In genomic region chr10:129105266-129105665, GRCh38 we compare ENCODE assay signal across 18 cellular contexts.
DNase-seq lines count a peak whose midpoint lies in the region; TF ChIP-seq lines count a peak whose summit lies in the region.
"Had no signal": no experiment of that assay in that cellular context is flagged by ENCODE, and none has a peak within 500 bp of the region (broad histone marks: within the 10 kb centered on the region; RNA-seq: fewer than 3 reads in every experiment).

No MANE protein-coding gene starts in this region.

- H3K27me3 ChIP-seq in adipocyte (replicated peaks; ENCODE audit: control insufficient read depth, insufficient read depth, low read length) = peaks cover 6% of the 10 kb centered on the region
- H3K27me3 ChIP-seq in subcutaneous abdominal adipose tissue (ENCODE audit: control insufficient read depth in 5 of 5, insufficient read depth in 4 of 5, low read length in 5 of 5) = no peaks in the 10 kb centered on the region
- no peaks in the 10 kb centered on the region for H3K27me3 ChIP-seq in esophagus muscularis mucosa
- H3K27me3 ChIP-seq: foreskin keratinocyte had no signal

- H3K4me3 Mint-ChIP-seq in activated naive CD4-positive, alpha-beta T cell treated with anti-CD3 and anti-CD28 coated beads, Interleukin-2, amount 10 ng/mL, durations not matched to agents 7 days and 5 days = peak overlapping the region; percentile 7

- TF ChIP-seq POLR2A in esophagus muscularis mucosa (IDR thresholded peaks at IDR 0.05; ENCODE audit: low read depth) = no peak

- 68% methylated on average over 2 of the region's 2 CpGs for WGBS in esophagus muscularis mucosa

- H3K4me1 Mint-ChIP-seq in activated naive CD4-positive, alpha-beta T cell treated with anti-CD3 and anti-CD28 coated beads, Interleukin-2, amount 10 ng/mL, durations not matched to agents 7 days and 5 days = peaks cover 65% of the 10 kb centered on the region
- H3K4me1 Mint-ChIP-seq: naive B cell had no signal

- intact Hi-C loops in esophagus muscularis mucosa (cut with DNase I) = no loop called here

- DNase-seq in activated naive CD4-positive, alpha-beta T cell treated with anti-CD3 and anti-CD28 coated beads, Interleukin-2, amount 10 ng/mL, durations not matched to agents 7 days and 5 days = no peak
- no peak for DNase-seq in activated naive CD4-positive, alpha-beta T cell (lab: John Stamatoyannopoulos, UW)
- DNase-seq in adipocyte (ENCODE audit: low read depth) = no peak
- DNase-seq in fibroblast of villous mesenchyme (ENCODE audit: low read depth) = peak; percentile 56
- no peak for DNase-seq in stimulated activated CD4-positive, alpha-beta T cell treated with anti-CD3 and anti-CD28 coated beads, Interleukin-2, amount 100 ng/mL, for 48 hours
- DNase-seq in medulla oblongata (ENCODE audit: extremely low spot score) = no peak
- DNase-seq in esophagus muscularis mucosa (ENCODE audit: extremely low spot score) = no peak
- DNase-seq: activated effector memory CD4-positive, alpha-beta T cell treated with anti-CD3 and anti-CD28 coated beads, Interleukin-2, amount 50 U/mL, for 16 hours; foreskin keratinocyte; GOT3; naive B cell; NCI-H146; NCI-H2227 treated with DMSO at 0.1 percent for 48 hours; NK-92 treated with Interleukin-12 subunit alpha and Interleukin-12 subunit beta, amount 100 ng/mL, for 24 hours; stimulated activated naive CD8-positive, alpha-beta T cell treated with anti-CD3 and anti-CD28 coated beads, Interleukin-15, Interleukin-2, amounts not matched to agents 100 U/mL and 50 U/mL, for 24 hours; T-helper 1 cell had no signal

- peaks cover 9% of the 10 kb centered on the region for H3K36me3 Mint-ChIP-seq in activated naive CD4-positive, alpha-beta T cell treated with anti-CD3 and anti-CD28 coated beads, Interleukin-2, amount 10 ng/mL, durations not matched to agents 7 days and 5 days
- H3K36me3 Mint-ChIP-seq: naive B cell had no signal

- peaks cover 13% of the 10 kb centered on the region for H3K27me3 Mint-ChIP-seq in activated naive CD4-positive, alpha-beta T cell treated with anti-CD3 and anti-CD28 coated beads, Interleukin-2, amount 10 ng/mL, durations not matched to agents 7 days and 5 days

- H3K9ac ChIP-seq in adipocyte (ENCODE audit: low read length) (peak overlapping the region; percentile 36), subcutaneous abdominal adipose tissue (ENCODE audit: low read length in 5 of 5) (no peak overlapping the region)

- H3K9me3 ChIP-seq in adipocyte (ENCODE audit: control insufficient read depth, low read length) (no peaks in the 10 kb centered on the region), subcutaneous abdominal adipose tissue (ENCODE audit: control insufficient read depth in 5 of 5, low read length in 5 of 5) (no peaks in the 10 kb centered on the region), esophagus muscularis mucosa (no peaks in the 10 kb centered on the region)

- H3K36me3 ChIP-seq in adipocyte (ENCODE audit: control insufficient read depth, insufficient read depth, low read length, severe bottlenecking) (no peaks in the 10 kb centered on the region), subcutaneous abdominal adipose tissue (ENCODE audit: control insufficient read depth in 5 of 5, insufficient read depth in 5 of 5, low read length in 5 of 5) (no peaks in the 10 kb centered on the region), esophagus muscularis mucosa (no peaks in the 10 kb centered on the region)

- H3K27ac ChIP-seq in subcutaneous abdominal adipose tissue (ENCODE audit: low read depth, low read length) = peak overlapping the region; percentile 59
- no peak overlapping the region for H3K27ac ChIP-seq in esophagus muscularis mucosa (replicated peaks in 1 of 4)
- H3K27ac ChIP-seq: foreskin keratinocyte had no signal

- TF ChIP-seq EP300 in esophagus muscularis mucosa (IDR thresholded peaks at IDR 0.05) = no peak

- H3K4me3 ChIP-seq in adipocyte (ENCODE audit: low read length) (no peak overlapping the region), fibroblast of villous mesenchyme (ENCODE audit: low read depth, low read length) (no peak overlapping the region), subcutaneous abdominal adipose tissue (ENCODE audit: low read depth in 1 of 5, low read length in 5 of 5) (no peak overlapping the region), esophagus muscularis mucosa (no peak overlapping the region)

- CTCF ChIA-PET in activated naive CD4-positive, alpha-beta T cell treated with anti-CD3 and anti-CD28 coated beads, Interleukin-2, amount 10 ng/mL, durations not matched to agents 7 days and 5 days (lab: Charles Lee) = no interaction called here

- H3K27ac Mint-ChIP-seq in activated naive CD4-positive, alpha-beta T cell treated with anti-CD3 and anti-CD28 coated beads, Interleukin-2, amount 10 ng/mL, durations not matched to agents 7 days and 5 days = peak overlapping the region; percentile 90
- H3K27ac Mint-ChIP-seq: naive B cell, progenitor cell of endocrine pancreas had no signal

- TF ChIP-seq CTCF in fibroblast of villous mesenchyme (IDR thresholded peaks at IDR 0.05; ENCODE audit: insufficient read depth, low read depth, low read length) (no peak), esophagus muscularis mucosa (IDR thresholded peaks at IDR 0.05) (no peak)

- peaks cover 38% of the 10 kb centered on the region for H3K4me1 ChIP-seq in adipocyte (ENCODE audit: control insufficient read depth, insufficient read depth, low read length)
- peaks cover 3 to 28% (median 23%) of the 10 kb centered on the region in 5 donors for H3K4me1 ChIP-seq in subcutaneous abdominal adipose tissue (ENCODE audit: control insufficient read depth in 5 of 5, insufficient read depth in 5 of 5, low read length in 5 of 5)
- H3K4me1 ChIP-seq in esophagus muscularis mucosa = peaks cover 0 to 9% (median 5%) of the 10 kb centered on the region in 4 donors
- H3K4me1 ChIP-seq: foreskin keratinocyte had no signal

- H3K9me3 Mint-ChIP-seq in activated naive CD4-positive, alpha-beta T cell treated with anti-CD3 and anti-CD28 coated beads, Interleukin-2, amount 10 ng/mL, durations not matched to agents 7 days and 5 days = peaks cover 6% of the 10 kb centered on the region
